In the genomic region with DNA sequence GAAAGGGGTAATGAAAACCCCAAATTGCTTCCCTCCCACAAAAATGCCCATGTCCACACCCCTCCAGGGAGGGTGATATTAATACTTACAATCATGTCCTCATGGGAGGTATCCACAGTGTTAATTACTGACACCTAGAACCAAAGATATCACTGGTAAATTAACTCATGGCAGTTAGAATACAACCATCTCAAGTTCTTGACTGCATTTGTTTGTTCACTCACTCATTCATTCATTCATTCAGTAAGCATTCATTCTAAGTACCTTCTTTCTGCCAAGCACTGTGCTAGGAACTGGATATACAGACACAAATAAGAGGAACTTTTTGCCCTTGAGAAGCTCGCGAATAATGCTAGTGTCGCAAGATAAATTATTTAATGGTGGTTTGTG, we compare ENCODE assay signal across 1 cellular context.
A peak's percentile ranks its signal among the peaks of the same experiment; 100 is the strongest.
TF ChIP-seq lines count a peak whose summit lies in the region.

No MANE protein-coding gene starts in this region.

TF ChIP-seq in HepG2, 621 proteins besides CTCF, POLR2A, EP300 and RAD21:
- TF ChIP-seq ZNF24 (IDR thresholded peaks at IDR 0.05) (peak; percentile 72), ZNF12 (CRISPR knock-in tag; IDR thresholded peaks at IDR 0.05) (no peak)
